In genomic region chr10:133373104-133373624, GRCh38 we compare ENCODE assay signal across 8 cellular contexts. TPM values are rescaled to one million over a fixed set of nuclear protein-coding genes. Genes with fewer than 3 reads are reported as not detected.
DNase-seq lines count a peak whose midpoint lies in the region; ATAC-seq and TF ChIP-seq lines count a peak whose summit lies in the region.

ECHS1 (minus strand) TSS chr10:133373354; CDS start chr10:133373333, 21 bp downstream.

- H3K36me3 Mint-ChIP-seq in activated T-cell treated with anti-CD3 and anti-CD28 coated beads, Interleukin-2, amount 50 U/mL, for 4 hours (ENCODE audit: insufficient read depth), result peaks cover 11% of the 10 kb centered on the region

- H3K27me3 Mint-ChIP-seq in activated T-cell treated with anti-CD3 and anti-CD28 coated beads, Interleukin-2, amount 50 U/mL, for 4 hours (ENCODE audit: low read depth), result no peaks in the 10 kb centered on the region

- H3K27ac ChIP-seq in Panc1 (ENCODE audit: low read length) (peak within 1 kb of the TSS; percentile 86), muscle layer of duodenum (ENCODE audit: low read length) (peak within 1 kb of the TSS; percentile 63)

- H3K27me3 ChIP-seq in Panc1 (ENCODE audit: control insufficient read depth, insufficient read depth, low read length) (no peaks in the 10 kb centered on the region), muscle layer of duodenum (ENCODE audit: low read depth, low read length) (no peaks in the 10 kb centered on the region)

- H3K4me3 ChIP-seq in Panc1 (ENCODE audit: low read depth in 2 of 2, low read length in 2 of 2) (peak within 1 kb of the TSS; percentile 57 to 59), muscle layer of duodenum (ENCODE audit: low read depth in 1 of 2, low read length in 2 of 2) (peak within 1 kb of the TSS; percentile 37 to 63)

- CTCF ChIA-PET in Panc1 (lab: Charles Lee), result no interaction called here

- POLR2A ChIA-PET in Panc1 (lab: Charles Lee), result no interaction called here

- BruUV-seq in Panc1 (replicated peaks; lab: Mats Ljungman, UMichigan), result no TSS peak

- in situ Hi-C loops in KBM-7 (cut with MboI; ENCODE audit: low pct_unique_long_range_greater_than_20kb, low sequenced_read_pairs) (no loop called here), Panc1 (cut with HindIII; ENCODE audit: low pct_unique_long_range_greater_than_20kb, low sequenced_read_pairs) (no loop called here)

- H3K36me3 ChIP-seq in Panc1 (ENCODE audit: control insufficient read depth, insufficient read depth, low read length), result peaks cover 12% of the 10 kb centered on the region; the same call in 1 of the 2 replicates
- H3K36me3 ChIP-seq in muscle layer of duodenum (ENCODE audit: control insufficient read depth in 1 of 2, insufficient read depth in 2 of 2, low read length in 2 of 2), result peaks cover 23 to 28% of the 10 kb centered on the region in 2 donors

- H3K9me3 Mint-ChIP-seq in activated T-cell treated with anti-CD3 and anti-CD28 coated beads, Interleukin-2, amount 50 U/mL, for 4 hours, result no peaks in the 10 kb centered on the region

- TF ChIP-seq CTCF in Panc1 (IDR thresholded peaks at IDR 0.05), result no peak

- DNase-seq in DMS153 (lab: John Stamatoyannopoulos, UW), result peak; percentile 80
- peak; percentile 86 for DNase-seq in KBM-7
- peak; percentile 55 for DNase-seq in Panc1 (ENCODE audit: low read depth, low spot score)
- peak; percentile 91 for DNase-seq in activated T-cell treated with anti-CD3 and anti-CD28 coated beads, Interleukin-2, amount 50 U/mL, for 4 hours
- DNase-seq in stimulated activated CD8-positive, alpha-beta memory T cell treated with anti-CD3 and anti-CD28 coated beads, Interleukin-7, amount 100 ng/mL, for 24 hours (ENCODE audit: low read depth), result peak; percentile 83

- intact Hi-C loops in Panc1 (cut with micrococcal nuclease; ENCODE audit: unreplicated experiment), result no loop called here

- peak within 1 kb of the TSS; percentile 82 for H3K4me3 Mint-ChIP-seq in activated T-cell treated with anti-CD3 and anti-CD28 coated beads, Interleukin-2, amount 50 U/mL, for 4 hours

- ATAC-seq in GM21723 (IDR thresholded peaks at IDR 0.05; ENCODE audit: unreplicated experiment), result peak; percentile 97
- ATAC-seq in Panc1, result peak; percentile 98
- ATAC-seq in activated T-cell treated with anti-CD3 and anti-CD28 coated beads, Interleukin-2, amount 50 U/mL, for 4 hours, result peak; percentile 99 to 100
- ATAC-seq in esophagus mucosa, result peak; percentile 97

- H3K9me3 ChIP-seq in Panc1 (ENCODE audit: control insufficient read depth, insufficient read depth, low read depth, low read length) (no peaks in the 10 kb centered on the region), muscle layer of duodenum (ENCODE audit: control insufficient read depth in 1 of 2, low read length in 2 of 2) (no peaks in the 10 kb centered on the region)

- peaks cover 9% of the 10 kb centered on the region for H3K4me1 ChIP-seq in Panc1 (ENCODE audit: control insufficient read depth, insufficient read depth, low read length)
- H3K4me1 ChIP-seq in muscle layer of duodenum (ENCODE audit: control insufficient read depth in 1 of 2, insufficient read depth in 2 of 2, low read length in 2 of 2), result peaks cover 0 to 22% of the 10 kb centered on the region in 2 donors

- peaks cover 11% of the 10 kb centered on the region for H3K4me1 Mint-ChIP-seq in activated T-cell treated with anti-CD3 and anti-CD28 coated beads, Interleukin-2, amount 50 U/mL, for 4 hours (ENCODE audit: low read depth)

RNA-seq across cellular contexts. Expression of gene ECHS1, which starts in this region (rescaled TPM):
- total RNA-seq in Panc1 (2021; ENCODE audit: unreplicated experiment), result 165 TPM
- polyA plus RNA-seq in Panc1 (2012; ENCODE audit: insufficient read length), result 226 TPM
- 10 to 100 TPM; 53.1 to 55.6 (median 53.9) TPM for total RNA-seq in activated T-cell treated with anti-CD3 and anti-CD28 coated beads, Interleukin-2, amount 50 U/mL, for 4 hours
- 79.5 TPM for total RNA-seq in esophagus mucosa

Comparison
In these comparisons a context has a peak if more than half of its experiments do, and no peak if none do; other contexts are left out.
1. Peak in every context shown above with its lines: DNase-seq, ATAC-seq, H3K4me3 ChIP-seq and H3K27ac ChIP-seq.